In genomic region chr20:62807444-62808210, GRCh38 we compare ENCODE assay signal across 16 cellular contexts. TPM values are rescaled to one million over a fixed set of nuclear protein-coding genes. Genes with fewer than 3 reads are reported as not detected.
A peak's percentile ranks its signal among the peaks of the same experiment; 100 is the strongest.
DNase-seq lines count a peak whose midpoint lies in the region; ATAC-seq and TF ChIP-seq lines count a peak whose summit lies in the region.
"Had no signal": no experiment of that assay in that cellular context is flagged by ENCODE, and none has a peak within 500 bp of the region (broad histone marks: within the 10 kb centered on the region; RNA-seq: fewer than 3 reads in every experiment).

No MANE protein-coding gene starts in this region.

- H3K27ac ChIP-seq in DOHH2 (ENCODE audit: low read depth, low read length) = no peak overlapping the region
- peak overlapping the region in 2 of 4 donors; percentile 97 to 98 for H3K27ac ChIP-seq in tibial nerve
- H3K27ac ChIP-seq: pancreas had no signal

- peaks cover 48 to 66% of the 10 kb centered on the region in 2 donors for H3K36me3 Mint-ChIP-seq in CD14-positive monocyte
- H3K36me3 Mint-ChIP-seq in T-helper 17 cell (ENCODE audit: low read depth) = peaks cover 2% of the 10 kb centered on the region
- peaks cover 7% of the 10 kb centered on the region for H3K36me3 Mint-ChIP-seq in mesothelial cell of epicardium

- H3K4me3 ChIP-seq in DOHH2 (ENCODE audit: low read length) (no peak overlapping the region), tibial nerve (no peak overlapping the region)
- H3K4me3 ChIP-seq: mucosa of descending colon, pancreas, sigmoid colon had no signal

- H3K27ac Mint-ChIP-seq in CD14-positive monocyte (peak overlapping the region in 6 of 7 donors; percentile 7 to 97 (median 55)), T-helper 17 cell (peak overlapping the region; percentile 51), mesothelial cell of epicardium (no peak overlapping the region)

- H3K9me3 Mint-ChIP-seq in CD14-positive monocyte (no peaks in the 10 kb centered on the region), mesothelial cell of epicardium (no peaks in the 10 kb centered on the region)
- H3K9me3 Mint-ChIP-seq: activated CD4-positive, alpha-beta T cell treated with anti-CD3 and anti-CD28 coated beads, Interleukin-2, amount 10 ng/mL, durations not matched to agents 7 days and 5 days; activated naive CD4-positive, alpha-beta T cell treated with anti-CD3 and anti-CD28 coated beads, Interleukin-2, amount 50 U/mL, for 72 hours had no signal

- peaks cover 41% of the 10 kb centered on the region for H3K79me2 ChIP-seq in DOHH2 (ENCODE audit: control insufficient read depth, low read length)

- no peak for TF ChIP-seq EP300 in tibial nerve (IDR thresholded peaks at IDR 0.05)

- H4K20me1 ChIP-seq in DOHH2 (ENCODE audit: control insufficient read depth, insufficient read depth, low read depth, low read length) = peaks cover 14% of the 10 kb centered on the region

- H3K4me2 ChIP-seq in DOHH2 (ENCODE audit: low read length) = peak overlapping the region; percentile 90

- 0 out of 2 replicates have a peak, but pooled peaks cover 2% of the 10 kb centered on the region for H3F3A ChIP-seq in DOHH2 (ENCODE audit: control insufficient read depth, insufficient read depth)

- intact Hi-C loops in CD14-positive monocyte (cut with micrococcal nuclease) = loop anchor here (5.0 to 10.0 kb wide), 6 partner anchors 140 to 663 kb away; partner anchors contain the start of genes ADRM1 (in 2 of the 2), PSMA7 (in 1 of the 2), RPS21 (in 1 of the 2) and SS18L1 (in 1 of the 2)

- ATAC-seq in T-helper 17 cell (no peak), GM19035 (IDR thresholded peaks at IDR 0.05; ENCODE audit: unreplicated experiment) (no peak)

- H3K9me2 ChIP-seq in DOHH2 (replicated peaks; ENCODE audit: control insufficient read depth, low read length) = no peaks in the 10 kb centered on the region

- TF ChIP-seq CTCF in CD14-positive monocyte (IDR thresholded peaks at IDR 0.05) = no peak
- no peak for TF ChIP-seq CTCF in DOHH2 (IDR thresholded peaks at IDR 0.05; ENCODE audit: low read depth, low read length, poor library complexity, severe bottlenecking)
- TF ChIP-seq CTCF in mesothelial cell of epicardium (IDR thresholded peaks at IDR 0.05; ENCODE audit: unreplicated experiment) = no peak
- TF ChIP-seq CTCF in tibial nerve (IDR thresholded peaks at IDR 0.05) = no peak

- TF ChIP-seq POLR2A in tibial nerve (IDR thresholded peaks at IDR 0.05) = no peak

- H3K4me3 Mint-ChIP-seq in CD14-positive monocyte (no peak overlapping the region), T-helper 17 cell (peak overlapping the region; percentile 69), mesothelial cell of epicardium (peak overlapping the region; percentile 47)

- H3K27me3 Mint-ChIP-seq in CD14-positive monocyte (ENCODE audit: low read depth in 3 of 3) = peaks cover 0 to 12% (median 7%) of the 10 kb centered on the region in 3 donors
- H3K27me3 Mint-ChIP-seq in T-helper 17 cell = no peaks in the 10 kb centered on the region
- H3K27me3 Mint-ChIP-seq in mesothelial cell of epicardium (ENCODE audit: low read depth) = no peaks in the 10 kb centered on the region
- H3K27me3 Mint-ChIP-seq: activated CD4-positive, alpha-beta T cell treated with anti-CD3 and anti-CD28 coated beads, Interleukin-2, amount 10 ng/mL, durations not matched to agents 7 days and 5 days had no signal

- peaks cover 42% of the 10 kb centered on the region for H3K4me1 Mint-ChIP-seq in CD14-positive monocyte
- H3K4me1 Mint-ChIP-seq in T-helper 17 cell = peaks cover 23% of the 10 kb centered on the region
- peaks cover 22% of the 10 kb centered on the region for H3K4me1 Mint-ChIP-seq in mesothelial cell of epicardium

- 85% methylated on average over 22 to 23 of the region's 23 CpGs for WGBS in tibial nerve, 2 donors

- no peak for DNase-seq in CD14-positive monocyte (ENCODE audit: low spot score)
- no peak for DNase-seq in T-helper 17 cell
- DNase-seq in mesothelial cell of epicardium (ENCODE audit: low spot score in 2 of 2, unreplicated experiment in 2 of 2) = no peak
- DNase-seq in tibial nerve (ENCODE audit: low spot score in 2 of 2) = no peak
- DNase-seq in activated CD8-positive, alpha-beta memory T cell treated with anti-CD3 and anti-CD28 coated beads, Interleukin-2, amount 50 U/mL, for 48 hours = no peak
- DNase-seq: esophagus squamous epithelium, GF-D8, NCI-H2107, sigmoid colon had no signal

- H3K36me3 ChIP-seq in DOHH2 (ENCODE audit: control insufficient read depth, low read length) = peaks cover 63% of the 10 kb centered on the region
- peaks cover 0 to 60% (median 27%) of the 10 kb centered on the region in 3 donors for H3K36me3 ChIP-seq in tibial nerve

- H3K27me3 ChIP-seq in DOHH2 (ENCODE audit: control insufficient read depth, low read length) (no peaks in the 10 kb centered on the region), tibial nerve (no peaks in the 10 kb centered on the region)
- H3K27me3 ChIP-seq: esophagus squamous epithelium, pancreas, sigmoid colon had no signal

- peaks cover 33% of the 10 kb centered on the region for H3K4me1 ChIP-seq in DOHH2 (ENCODE audit: control insufficient read depth, low read length)
- peaks cover 0 to 41% (median 26%) of the 10 kb centered on the region in 4 donors for H3K4me1 ChIP-seq in tibial nerve

- H3K9me3 ChIP-seq in DOHH2 (ENCODE audit: control insufficient read depth, insufficient read depth, low read length) = no peaks in the 10 kb centered on the region
- H3K9me3 ChIP-seq in T-helper 17 cell (ENCODE audit: control insufficient read depth, low read length, poor library complexity, severe bottlenecking) = no peaks in the 10 kb centered on the region
- H3K9me3 ChIP-seq in tibial nerve = no peaks in the 10 kb centered on the region
- H3K9me3 ChIP-seq: esophagus squamous epithelium, mucosa of descending colon, pancreas, sigmoid colon had no signal

RNA-seq across cellular contexts. Expression of gene OGFR, which starts 3.0 kb away (rescaled TPM):
- 10 to 100 TPM; 47.8 to 79.3 TPM for polyA plus RNA-seq in CD14-positive monocyte
- total RNA-seq in T-helper 17 cell (10 to 100 TPM; 39.4 to 41.3 TPM), mesothelial cell of epicardium (56.2 to 58.4 TPM (median 56.5 TPM) in 3 replicates), tibial nerve (100 to 1,000 TPM in 1 of 4 donors, 10 to 100 TPM in 3; 67.1 to 108 (median 80.8) TPM)

RNA-seq across cellular contexts. Expression of gene COL9A3, which starts 9.2 kb away (rescaled TPM):
- polyA plus RNA-seq in CD14-positive monocyte = 1 to 10 TPM; 1.8 to 2.6 TPM
- total RNA-seq in T-helper 17 cell = not detected
- 573 to 576 TPM (median 576 TPM) in 3 replicates for total RNA-seq in mesothelial cell of epicardium
- 10 to 100 TPM; 51.3 to 81.2 (median 63.5) TPM for total RNA-seq in tibial nerve
- total RNA-seq: activated CD4-positive, alpha-beta T cell treated with anti-CD3 and anti-CD28 coated beads, Interleukin-2, amount 10 ng/mL, durations not matched to agents 7 days and 5 days; activated naive CD4-positive, alpha-beta T cell treated with anti-CD3 and anti-CD28 coated beads, Interleukin-2, amount 50 U/mL, for 72 hours; bronchial epithelial cell had no signal

RNA-seq across cellular contexts. Expression of gene MRGBP, which starts 11.4 kb away (rescaled TPM):
- 10 to 100 TPM; 10.2 to 10.5 TPM for polyA plus RNA-seq in CD14-positive monocyte
- 1 to 10 TPM; 6.5 to 6.8 TPM for total RNA-seq in T-helper 17 cell
- 18.4 to 20.8 TPM (median 20.4 TPM) in 3 replicates for total RNA-seq in mesothelial cell of epicardium
- total RNA-seq in tibial nerve = 10 to 100 TPM; 12.0 to 15.3 (median 13.6) TPM

RNA-seq across cellular contexts. Expression of gene TCFL5, which starts 54.0 kb away (rescaled TPM):
- polyA plus RNA-seq in CD14-positive monocyte = under 1 TPM; 0.38 to 0.89 TPM
- 1 to 10 TPM; 4.4 to 5.0 TPM for total RNA-seq in T-helper 17 cell
- total RNA-seq in mesothelial cell of epicardium = 12.0 to 12.6 TPM (median 12.2 TPM) in 3 replicates
- total RNA-seq in tibial nerve = 10 to 100 TPM in 3 of 4 donors, 1 to 10 TPM in 1; 9.8 to 25.1 (median 16.2) TPM

Comparison
In these comparisons a context has a peak if more than half of its experiments do, and no peak if none do; other contexts are left out.
1. H3K4me3 Mint-ChIP-seq: peak in T-helper 17 cell (single experiment) and mesothelial cell of epicardium (single experiment); none in CD14-positive monocyte (0 of 2).
2. RNA of gene COL9A3, which starts 9.2 kb away (total RNA-seq): 573 to 576 TPM in mesothelial cell of epicardium and 51.3 to 81.2 TPM in tibial nerve; not detected in T-helper 17 cell; every median in the first group is over 10 times any median in the second.